Comparison of ENCODE assay signal across 8 cellular contexts in the genomic region with DNA sequence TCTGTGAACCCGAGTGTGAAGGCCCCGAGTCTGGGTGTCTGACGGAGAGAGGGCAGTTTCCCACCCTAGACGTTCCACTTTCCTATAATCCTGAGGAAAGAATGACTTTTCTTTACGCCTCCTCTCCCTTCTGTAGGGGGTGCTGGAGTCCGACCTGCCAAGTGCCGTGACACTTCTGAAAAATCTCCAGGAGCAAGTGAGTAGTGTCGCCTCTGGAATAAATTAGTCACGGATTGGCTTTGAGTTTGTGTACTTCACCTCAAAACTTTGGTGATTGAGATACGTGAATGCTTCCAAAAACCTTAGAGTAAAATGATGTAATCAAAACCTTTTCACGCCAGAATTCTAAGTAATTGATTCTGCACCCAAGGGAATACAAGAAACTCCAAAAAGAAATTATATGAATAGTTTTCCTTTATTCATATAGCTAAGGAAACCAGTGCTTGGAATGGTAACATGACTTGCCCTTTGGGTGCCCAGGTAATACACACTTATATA. TPM values are rescaled to one million over a fixed set of nuclear protein-coding genes. Genes with fewer than 3 reads are reported as not detected.
DNase-seq lines count a peak whose midpoint lies in the region; ATAC-seq and TF ChIP-seq lines count a peak whose summit lies in the region.

No MANE protein-coding gene starts in this region.

- H3K9me3 ChIP-seq in ascending aorta (no peaks in the 10 kb centered on the region), lung (ENCODE audit: control insufficient read depth in 2 of 2, insufficient read depth in 1 of 2, low read length in 1 of 2) (no peaks in the 10 kb centered on the region)

- 3% methylated on average over 11 of the region's 11 CpGs for WGBS in lung, 2 donors

- CTCF ChIA-PET in BJ (lab: Yijun Ruan, JAX): interaction anchor here (1.0 to 20.9 kb wide), 3 partner anchors 9 to 92 kb away, joined by 3 to 479 read pairs (median 5); a partner anchor contains a TSS

- TF ChIP-seq CTCF in BJ (IDR thresholded peaks at IDR 0.05; ENCODE audit: insufficient read depth, low read depth, low read length): no peak
- no peak for TF ChIP-seq CTCF in HFF-Myc (IDR thresholded peaks at IDR 0.05; ENCODE audit: low read depth, low read length, missing control alignments)
- no peak for TF ChIP-seq CTCF in ascending aorta (IDR thresholded peaks at IDR 0.05)
- TF ChIP-seq CTCF in lung (IDR thresholded peaks at IDR 0.05; ENCODE audit: control extremely low read depth, extremely low read depth): no peak

- H3K27me3 ChIP-seq in BJ (ENCODE audit: control insufficient read depth, insufficient read depth, low read length) (peaks cover 2% of the 10 kb centered on the region; the same call in 1 of the 2 replicates), ascending aorta (no peaks in the 10 kb centered on the region), lung (ENCODE audit: control insufficient read depth, insufficient read depth) (no peaks in the 10 kb centered on the region)

- intact Hi-C loops in ascending aorta (cut with DNase I): loop anchor here (1.0 to 10.0 kb wide), 6 partner anchors 87 to 645 kb away; a partner anchor contains a TSS

- H3K4me3 ChIP-seq in BJ (ENCODE audit: low read depth, low read length) (peak overlapping the region; percentile 89), HFF-Myc (replicated peaks; ENCODE audit: low read depth, low read length) (peak overlapping the region; percentile 100), ascending aorta (peak overlapping the region; percentile 87 to 94), lung (peak overlapping the region; percentile 95)

- H3K4me1 ChIP-seq in ascending aorta (peaks cover 0 to 7% of the 10 kb centered on the region in 2 donors), lung (ENCODE audit: control insufficient read depth in 2 of 2, insufficient read depth in 2 of 2, low read length in 2 of 2) (peaks cover 1 to 3% of the 10 kb centered on the region in 2 donors)

- DNase-seq in BJ (ENCODE audit: low read depth) (no peak), HFF-Myc (ENCODE audit: extremely low read depth, low read depth) (no peak), ascending aorta (ENCODE audit: low spot score in 2 of 2) (no peak), lung (ENCODE audit: low spot score) (no peak), T1000 (lab: John Stamatoyannopoulos, UW) (no peak), NCI-H748 (lab: John Stamatoyannopoulos, UW; ENCODE audit: unreplicated experiment) (no peak), iPS-NIHi7 (ENCODE audit: extremely low spot score) (no peak)

- ATAC-seq in lung (ENCODE audit: insufficient read depth, low FRiP score) (peak; percentile 1), HG02571 (IDR thresholded peaks at IDR 0.05; ENCODE audit: unreplicated experiment) (no peak)

- POLR2A ChIA-PET in BJ (lab: Charles Lee): no interaction called here

- peak overlapping the region; percentile 83 to 85 for H3K27ac ChIP-seq in ascending aorta
- H3K27ac ChIP-seq in lung (ENCODE audit: low read depth in 1 of 2, low read length in 1 of 2): peak overlapping the region; percentile 76 to 91

- H3K36me3 ChIP-seq in BJ (ENCODE audit: control insufficient read depth, insufficient read depth, low read length) (no peaks in the 10 kb centered on the region; the same call in 1 of the 2 replicates), ascending aorta (peaks cover 30 to 39% of the 10 kb centered on the region in 2 donors), lung (ENCODE audit: control insufficient read depth in 2 of 2, insufficient read depth in 2 of 2, low read length in 2 of 2) (peaks cover 4 to 12% of the 10 kb centered on the region in 2 donors)

RNA-seq across cellular contexts. Expression of a gene that starts 0.5 kb away (rescaled TPM):
- polyA plus RNA-seq in BJ (2011; rRNA removed) (34.5 and 51.3 TPM in 2 replicates), lung (10 to 100 TPM; 42.0 to 47.4 TPM)
- polyA minus RNA-seq in BJ (2011; rRNA and poly(A)+ RNA removed): 12.7 and 14.9 TPM in 2 replicates
- total RNA-seq in ascending aorta (7.8 TPM), lung (10 to 100 TPM; 31.6 to 52.4 TPM)

RNA-seq across cellular contexts. Expression of a gene that starts 34.5 kb away (rescaled TPM):
- not detected in 2 replicates for polyA plus RNA-seq in BJ (2011; rRNA removed)
- not detected in 2 replicates for polyA minus RNA-seq in BJ (2011; rRNA and poly(A)+ RNA removed)
- total RNA-seq in ascending aorta: not detected
- under 1 TPM in 1 of 2 donors, not detected in 1; 0.09 TPM for total RNA-seq in lung
- polyA plus RNA-seq in lung: under 1 TPM; 0.02 to 0.19 TPM
